8 cellular contexts compared by ENCODE assay signal in genomic region chr1:226870026-226870322, GRCh38. TPM values are rescaled to one million over a fixed set of nuclear protein-coding genes. Genes with fewer than 3 reads are reported as not detected.
A peak's percentile ranks its signal among the peaks of the same experiment; 100 is the strongest.
DNase-seq lines count a peak whose midpoint lies in the region; TF ChIP-seq lines count a peak whose summit lies in the region.

No MANE protein-coding gene starts in this region.

- H3K4me1 ChIP-seq in SJCRH30 (peaks cover 25% of the 10 kb centered on the region), rectal smooth muscle tissue (ENCODE audit: control insufficient read depth, insufficient read depth, low read length) (peaks cover 8% of the 10 kb centered on the region)

- peak; percentile 75 for DNase-seq in ELF-1 (ENCODE audit: low read depth, low spot score)
- DNase-seq in SJCRH30, result no peak
- DNase-seq in fibroblast of peridontal ligament (ENCODE audit: extremely low read depth), result peak; percentile 16
- no peak for DNase-seq in posterior cingulate gyrus
- DNase-seq in GDM1 (lab: John Stamatoyannopoulos, UW), result no peak
- DNase-seq in GM13976 (ENCODE audit: low spot score), result no peak
- DNase-seq in HuH-7 (ENCODE audit: low spot score), result no peak

- H3K27ac ChIP-seq in SJCRH30, result peak overlapping the region; percentile 49; the same call in 1 of the 2 replicates
- H3K27ac ChIP-seq in rectal smooth muscle tissue (ENCODE audit: low read depth, low read length), result peak overlapping the region; percentile 75

- H3K36me3 ChIP-seq in SJCRH30 (no peaks in the 10 kb centered on the region), rectal smooth muscle tissue (ENCODE audit: control insufficient read depth, insufficient read depth, low read length) (no peaks in the 10 kb centered on the region)

- intact Hi-C loops in posterior cingulate gyrus (cut with DNase I), result no loop called here

- no peaks in the 10 kb centered on the region for H3K9me3 ChIP-seq in SJCRH30 (replicated peaks)

- H3K27me3 ChIP-seq in SJCRH30 (no peaks in the 10 kb centered on the region), rectal smooth muscle tissue (ENCODE audit: control insufficient read depth, insufficient read depth, low read length) (no peaks in the 10 kb centered on the region)

- H3K4me3 ChIP-seq in SJCRH30 (peak overlapping the region; percentile 80), rectal smooth muscle tissue (ENCODE audit: low read length) (peak overlapping the region; percentile 74)

- H3K9ac ChIP-seq in rectal smooth muscle tissue (ENCODE audit: low read length), result no peak overlapping the region

- no peak for TF ChIP-seq CTCF in GM13976 (IDR thresholded peaks at IDR 0.05; ENCODE audit: borderline replicate concordance, control extremely low read depth, extremely low read depth, insufficient read depth, missing control alignments)

- in situ Hi-C loops in GM13976 (cut with MboI; ENCODE audit: low sequenced_read_pairs, unreplicated experiment), result no loop called here

RNA-seq across cellular contexts. Expression of gene PSEN2, which starts 0.4 kb away (rescaled TPM):
- 41.4 and 45.2 TPM in 2 replicates for total RNA-seq in SJCRH30 (2014; rRNA removed; shearing (Covaris generic))

Comparison
In these comparisons a context has a peak if more than half of its experiments do, and no peak if none do; other contexts are left out.
1. DNase-seq: peak in ELF-1 (single experiment) and fibroblast of peridontal ligament (single experiment); none in SJCRH30 (0 of 2), posterior cingulate gyrus (0 of 10), GDM1 (single experiment), GM13976 (single experiment) and HuH-7 (single experiment).